ENCODE assay signal across 7 cellular contexts in the genomic region with DNA sequence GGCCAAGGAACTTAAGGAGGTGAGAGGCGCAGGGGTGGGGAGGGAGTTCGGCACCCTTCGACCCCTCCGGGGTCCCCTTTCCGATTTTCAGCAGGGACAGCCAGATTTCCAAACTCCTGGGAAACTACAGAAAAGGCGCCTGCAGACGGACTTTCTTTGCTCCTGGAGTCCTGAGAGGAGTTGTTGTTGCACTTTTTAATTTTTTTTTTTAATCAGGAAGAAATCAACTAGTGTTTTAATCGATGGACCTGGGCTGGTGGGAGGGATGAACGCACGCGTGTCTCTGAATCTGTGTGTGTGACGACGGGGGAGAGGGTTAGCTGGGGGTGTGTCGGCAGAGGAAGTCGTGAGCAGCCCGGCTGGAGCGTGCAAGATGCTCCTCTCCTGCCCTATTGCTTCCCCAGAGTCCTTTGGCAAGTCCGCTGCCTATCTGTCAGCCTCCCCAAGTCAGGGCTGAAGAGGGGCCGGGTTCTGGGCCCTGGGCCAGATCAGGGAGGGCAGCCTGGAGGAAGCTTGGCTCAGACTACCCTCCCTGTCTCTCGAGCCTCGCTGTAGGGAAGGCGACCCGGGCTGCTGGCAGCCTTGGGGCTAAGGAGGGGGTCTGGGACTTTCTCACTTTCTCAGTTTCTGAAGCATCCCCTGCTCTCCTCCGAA. TPM values are rescaled to one million over a fixed set of nuclear protein-coding genes. Genes with fewer than 3 reads are reported as not detected.
DNase-seq lines count a peak whose midpoint lies in the region; ATAC-seq and TF ChIP-seq lines count a peak whose summit lies in the region.

No MANE protein-coding gene starts in this region.

- ATAC-seq in GM18502 (IDR thresholded peaks at IDR 0.05; ENCODE audit: poor library complexity, unreplicated experiment), result no peak

- peaks cover 59% of the 10 kb centered on the region for H3K27me3 Mint-ChIP-seq in stimulated activated naive CD8-positive, alpha-beta T cell treated with anti-CD3 and anti-CD28 coated beads, Interleukin-15, Interleukin-2, amounts not matched to agents 100 ng/mL and 50 ng/mL, for 24 hours

- H3K9me3 Mint-ChIP-seq in stimulated activated naive CD8-positive, alpha-beta T cell treated with anti-CD3 and anti-CD28 coated beads, Interleukin-15, Interleukin-2, amounts not matched to agents 100 ng/mL and 50 ng/mL, for 24 hours, result no peaks in the 10 kb centered on the region

- H3K36me3 ChIP-seq in kidney epithelial cell (ENCODE audit: control insufficient read depth, insufficient read depth, low read length), result no peaks in the 10 kb centered on the region

- H3K36me3 Mint-ChIP-seq in stimulated activated naive CD8-positive, alpha-beta T cell treated with anti-CD3 and anti-CD28 coated beads, Interleukin-15, Interleukin-2, amounts not matched to agents 100 ng/mL and 50 ng/mL, for 24 hours (ENCODE audit: low read depth), result no peaks in the 10 kb centered on the region

- no peak for TF ChIP-seq POLR2A in NB4 (IDR thresholded peaks at IDR 0.05; ENCODE audit: extremely low read depth, insufficient read length)

- peak overlapping the region; percentile 70 for H3K4me3 Mint-ChIP-seq in stimulated activated naive CD8-positive, alpha-beta T cell treated with anti-CD3 and anti-CD28 coated beads, Interleukin-15, Interleukin-2, amounts not matched to agents 100 ng/mL and 50 ng/mL, for 24 hours

- no peak for TF ChIP-seq CTCF in GM12875 (IDR thresholded peaks at IDR 0.05; ENCODE audit: borderline replicate concordance, insufficient read depth, low read depth, low read length)
- no peak for TF ChIP-seq CTCF in NB4 (IDR thresholded peaks at IDR 0.05; ENCODE audit: low read depth, low read length)
- no peak for TF ChIP-seq CTCF in kidney epithelial cell (IDR thresholded peaks at IDR 0.05; ENCODE audit: insufficient read depth, low read length, poor library complexity, severe bottlenecking)

- H3K27ac Mint-ChIP-seq in stimulated activated naive CD8-positive, alpha-beta T cell treated with anti-CD3 and anti-CD28 coated beads, Interleukin-15, Interleukin-2, amounts not matched to agents 100 ng/mL and 50 ng/mL, for 24 hours, result no peak overlapping the region

- H3K4me3 ChIP-seq in GM12875 (ENCODE audit: low read depth, low read length) (peak overlapping the region; percentile 31), NB4 (ENCODE audit: low read depth, low read length) (no peak overlapping the region), kidney epithelial cell (ENCODE audit: low read depth, low read length) (peak overlapping the region; percentile 57)

- H3K27me3 ChIP-seq in kidney epithelial cell (ENCODE audit: control insufficient read depth, insufficient read depth, low read length), result peaks cover 4% of the 10 kb centered on the region

- H3K4me1 Mint-ChIP-seq in stimulated activated naive CD8-positive, alpha-beta T cell treated with anti-CD3 and anti-CD28 coated beads, Interleukin-15, Interleukin-2, amounts not matched to agents 100 ng/mL and 50 ng/mL, for 24 hours (ENCODE audit: low read depth), result peaks cover 22% of the 10 kb centered on the region

- DNase-seq in NB4 (ENCODE audit: low read depth) (peak; percentile 24), cerebellar cortex (ENCODE audit: low spot score) (peak; percentile 73), kidney epithelial cell (ENCODE audit: low read depth) (no peak), NCI-H2227 (lab: John Stamatoyannopoulos, UW; ENCODE audit: unreplicated experiment) (no peak)

RNA-seq across cellular contexts. Expression of gene PRR16, which starts 0.7 kb away (rescaled TPM):
- total RNA-seq in kidney epithelial cell, result 0.34 and 1.0 TPM in 2 replicates

Comparison
In these comparisons a context has a peak if more than half of its experiments do, and no peak if none do; other contexts are left out.
1. DNase-seq: peak in NB4 (single experiment) and cerebellar cortex (single experiment); none in kidney epithelial cell (single experiment) and NCI-H2227 (single experiment).